In the genomic region with DNA sequence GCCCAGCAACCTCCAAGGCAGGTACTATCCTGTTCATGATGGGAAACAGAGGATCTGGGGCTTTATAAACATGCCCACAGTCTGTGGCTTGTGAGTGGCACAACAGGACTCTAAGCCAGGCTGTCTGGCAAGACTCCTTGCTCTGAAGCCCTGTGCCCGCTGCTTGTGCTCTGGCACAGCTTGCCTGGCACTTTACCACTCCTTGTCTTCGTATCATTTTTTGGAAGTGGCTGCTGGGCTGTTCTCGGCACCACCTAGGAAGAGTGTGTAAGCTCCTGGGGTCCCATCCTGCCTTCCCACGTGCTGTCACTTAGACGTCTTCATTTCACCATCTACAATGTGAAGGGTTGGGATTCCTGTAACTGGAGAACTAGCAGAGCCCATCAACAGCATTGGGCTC, we compare ENCODE assay signal across 1 cellular context.
TF ChIP-seq lines count a peak whose summit lies in the region.

No MANE protein-coding gene starts in this region.

TF ChIP-seq in WTC11, 78 proteins besides CTCF, POLR2A, EP300 and RAD21:
- TF ChIP-seq PRRX2 (CRISPR knock-in tag; IDR thresholded peaks at IDR 0.05) (no peak), FOXJ3 (CRISPR knock-in tag; IDR thresholded peaks at IDR 0.05; ENCODE audit: borderline replicate concordance) (no peak), TCF7 (CRISPR knock-in tag; IDR thresholded peaks at IDR 0.05; ENCODE audit: low read depth) (no peak), CREB1 (CRISPR knock-in tag; IDR thresholded peaks at IDR 0.05) (no peak), ESRRA (CRISPR knock-in tag; IDR thresholded peaks at IDR 0.05; ENCODE audit: borderline replicate concordance) (no peak), ETV6 (CRISPR knock-in tag; IDR thresholded peaks at IDR 0.05) (no peak), SMAD4 (CRISPR knock-in tag; IDR thresholded peaks at IDR 0.05) (no peak)
- TF ChIP-seq, protein P1, sequence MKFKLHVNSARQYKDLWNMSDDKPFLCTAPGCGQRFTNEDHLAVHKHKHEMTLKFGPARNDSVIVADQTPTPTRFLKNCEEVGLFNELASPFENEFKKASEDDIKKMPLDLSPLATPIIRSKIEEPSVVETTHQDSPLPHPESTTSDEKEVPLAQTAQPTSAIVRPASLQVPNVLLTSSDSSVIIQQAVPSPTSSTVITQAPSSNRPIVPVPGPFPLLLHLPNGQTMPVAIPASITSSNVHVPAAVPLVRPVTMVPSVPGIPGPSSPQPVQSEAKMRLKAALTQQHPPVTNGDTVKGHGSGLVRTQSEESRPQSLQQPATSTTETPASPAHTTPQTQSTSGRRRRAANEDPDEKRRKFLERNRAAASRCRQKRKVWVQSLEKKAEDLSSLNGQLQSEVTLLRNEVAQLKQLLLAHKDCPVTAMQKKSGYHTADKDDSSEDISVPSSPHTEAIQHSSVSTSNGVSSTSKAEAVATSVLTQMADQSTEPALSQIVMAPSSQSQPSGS (CRISPR knock-in tag; IDR thresholded peaks at IDR 0.05; ENCODE audit: borderline replicate concordance, low read depth): no peak
- TF ChIP-seq, protein P2, sequence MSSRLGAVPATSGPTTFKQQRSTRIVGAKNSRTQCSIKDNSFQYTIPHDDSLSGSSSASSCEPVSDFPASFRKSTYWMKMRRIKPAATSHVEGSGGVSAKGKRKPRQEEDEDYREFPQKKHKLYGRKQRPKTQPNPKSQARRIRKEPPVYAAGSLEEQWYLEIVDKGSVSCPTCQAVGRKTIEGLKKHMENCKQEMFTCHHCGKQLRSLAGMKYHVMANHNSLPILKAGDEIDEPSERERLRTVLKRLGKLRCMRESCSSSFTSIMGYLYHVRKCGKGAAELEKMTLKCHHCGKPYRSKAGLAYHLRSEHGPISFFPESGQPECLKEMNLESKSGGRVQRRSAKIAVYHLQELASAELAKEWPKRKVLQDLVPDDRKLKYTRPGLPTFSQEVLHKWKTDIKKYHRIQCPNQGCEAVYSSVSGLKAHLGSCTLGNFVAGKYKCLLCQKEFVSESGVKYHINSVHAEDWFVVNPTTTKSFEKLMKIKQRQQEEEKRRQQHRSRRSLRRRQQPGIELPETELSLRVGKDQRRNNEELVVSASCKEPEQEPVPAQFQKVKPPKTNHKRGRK (CRISPR knock-in tag; IDR thresholded peaks at IDR 0.05; ENCODE audit: borderline replicate concordance): no peak
- TF ChIP-seq, protein P3, sequence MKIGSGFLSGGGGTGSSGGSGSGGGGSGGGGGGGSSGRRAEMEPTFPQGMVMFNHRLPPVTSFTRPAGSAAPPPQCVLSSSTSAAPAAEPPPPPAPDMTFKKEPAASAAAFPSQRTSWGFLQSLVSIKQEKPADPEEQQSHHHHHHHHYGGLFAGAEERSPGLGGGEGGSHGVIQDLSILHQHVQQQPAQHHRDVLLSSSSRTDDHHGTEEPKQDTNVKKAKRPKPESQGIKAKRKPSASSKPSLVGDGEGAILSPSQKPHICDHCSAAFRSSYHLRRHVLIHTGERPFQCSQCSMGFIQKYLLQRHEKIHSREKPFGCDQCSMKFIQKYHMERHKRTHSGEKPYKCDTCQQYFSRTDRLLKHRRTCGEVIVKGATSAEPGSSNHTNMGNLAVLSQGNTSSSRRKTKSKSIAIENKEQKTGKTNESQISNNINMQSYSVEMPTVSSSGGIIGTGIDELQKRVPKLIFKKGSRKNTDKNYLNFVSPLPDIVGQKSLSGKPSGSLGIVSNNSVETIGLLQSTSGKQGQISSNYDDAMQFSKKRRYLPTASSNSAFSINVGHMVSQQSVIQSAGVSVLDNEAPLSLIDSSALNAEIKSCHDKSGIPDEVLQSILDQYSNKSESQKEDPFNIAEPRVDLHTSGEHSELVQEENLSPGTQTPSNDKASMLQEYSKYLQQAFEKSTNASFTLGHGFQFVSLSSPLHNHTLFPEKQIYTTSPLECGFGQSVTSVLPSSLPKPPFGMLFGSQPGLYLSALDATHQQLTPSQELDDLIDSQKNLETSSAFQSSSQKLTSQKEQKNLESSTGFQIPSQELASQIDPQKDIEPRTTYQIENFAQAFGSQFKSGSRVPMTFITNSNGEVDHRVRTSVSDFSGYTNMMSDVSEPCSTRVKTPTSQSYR (CRISPR knock-in tag; IDR thresholded peaks at IDR 0.05): no peak
